1 cellular context compared by ENCODE assay signal in genomic region chr7:43619213-43620012, GRCh38.
TF ChIP-seq lines count a peak whose summit lies in the region.

No MANE protein-coding gene starts in this region.

TF ChIP-seq in IMR-90, 13 proteins besides CTCF, POLR2A, EP300 and RAD21:
- TF ChIP-seq MXI1 (IDR thresholded peaks at IDR 0.05; ENCODE audit: borderline replicate concordance, low read depth, low read length) (no peak), CEBPB (IDR thresholded peaks at IDR 0.05; ENCODE audit: low read depth, low read length) (0 out of 2 replicates have a peak, but pooled peaks have one; percentile 28)
